In genomic region chr1:245095903-245096302, GRCh38 we compare ENCODE assay signal across 26 cellular contexts. TPM values are rescaled to one million over a fixed set of nuclear protein-coding genes. Genes with fewer than 3 reads are reported as not detected.
"Had no signal": no experiment of that assay in that cellular context is flagged by ENCODE, and none has a peak within 500 bp of the region (broad histone marks: within the 10 kb centered on the region; RNA-seq: fewer than 3 reads in every experiment).

No MANE protein-coding gene starts in this region.

- H3K27ac ChIP-seq: adrenal gland, cardiac muscle cell, RWPE1 had no signal

- H3K4me3 ChIP-seq: adrenal gland, cardiac muscle cell, K562 had no signal

- H3K27me3 ChIP-seq: adrenal gland, cardiac muscle cell had no signal

- ATAC-seq: activated CD4-positive, alpha-beta T cell treated with anti-CD3 and anti-CD28 coated beads for 36 hours; activated CD4-positive, CD25-positive, alpha-beta regulatory T cell treated with anti-CD3 and anti-CD28 coated beads, Interleukin-2, amount 50 U/mL, for 24 hours; activated CD8-positive, alpha-beta T cell treated with anti-CD3 and anti-CD28 coated beads, Interleukin-2, amount 10 ng/mL, durations not matched to agents 7 days and 5 days; K562; PC-3; Right ventricle myocardium inferior had no signal

- H3K9me3 ChIP-seq: adrenal gland had no signal

- DNase-seq: activated CD4-positive, alpha-beta T cell treated with anti-CD3 and anti-CD28 coated beads for 36 hours; activated CD4-positive, alpha-beta T cell treated with anti-CD3 and anti-CD28 coated beads, Interleukin-2, amount 10 ng/mL, durations not matched to agents 7 days and 5 days; activated CD4-positive, alpha-beta T cell treated with anti-CD3 and anti-CD28 coated beads, Interleukin-2, amount 50 U/mL, for 48 hours; activated CD8-positive, alpha-beta T cell treated with anti-CD3 and anti-CD28 coated beads, Interleukin-2, amount 10 ng/mL, durations not matched to agents 7 days and 5 days; activated gamma-delta T cell; activated naive CD4-positive, alpha-beta T cell treated with Interleukin-2 at 50 U/mL for 16 hours; activated naive CD8-positive, alpha-beta T cell treated with anti-CD3 and anti-CD28 coated beads, Interleukin-2, amount 10 ng/mL, durations not matched to agents 7 days and 5 days; activated T-cell treated with anti-CD3 and anti-CD28 coated beads, Interleukin-2, amount 50 U/mL, for 24 hours; NCI-H1105; NCI-H1417 treated with DMSO at 0.1 percent for 48 hours; NCI-H187 treated with DMSO at 0.1 percent for 48 hours; NCI-H2081; NCI-H2171 treated with DMSO at 0.1 percent for 48 hours; NCI-H2227 treated with DMSO at 0.1 percent for 48 hours; NCI-H446 treated with DMSO at 0.1 percent for 48 hours; NCI-H524 treated with DMSO at 0.1 percent for 48 hours; NCI-H748 treated with DMSO at 0.1 percent for 48 hours; NK-92 treated with Interleukin-12 subunit alpha and Interleukin-12 subunit beta, amount 100 ng/mL, for 24 hours; PC-3; SIG-M5 had no signal

- H3K36me3 ChIP-seq: adrenal gland, cardiac muscle cell had no signal

RNA-seq across cellular contexts. Expression of gene KIF26B, which starts 58.9 kb away (rescaled TPM):
- total RNA-seq: activated CD4-positive, alpha-beta T cell treated with anti-CD3 and anti-CD28 coated beads, Interleukin-2, amount 10 ng/mL, durations not matched to agents 7 days and 5 days had no signal
